Comparison of ENCODE assay signal across 18 cellular contexts in genomic region chr5:31008231-31008630, GRCh38.
DNase-seq lines count a peak whose midpoint lies in the region; FAIRE-seq and TF ChIP-seq lines count a peak whose summit lies in the region.
"Had no signal": no experiment of that assay in that cellular context is flagged by ENCODE, and none has a peak within 500 bp of the region (broad histone marks: within the 10 kb centered on the region; RNA-seq: fewer than 3 reads in every experiment).

No MANE protein-coding gene starts in this region.

- no peak overlapping the region for H3K9ac ChIP-seq in H1 (replicated peaks in 1 of 4; ENCODE audit: extremely low read depth in 1 of 4, low read depth in 3 of 4, low read length in 3 of 4)

- H4K20me1 ChIP-seq in H1 (replicated peaks in 1 of 2; ENCODE audit: control insufficient read depth in 1 of 2, insufficient read depth in 2 of 2, low read length in 2 of 2) = no peaks in the 10 kb centered on the region

- H3K79me1 ChIP-seq in H1 (ENCODE audit: low read depth, low read length) = no peaks in the 10 kb centered on the region

- H2BK5ac ChIP-seq in H1 (ENCODE audit: low read depth, low read length) = no peak overlapping the region

- no peak for TF ChIP-seq EP300 in H1 (IDR thresholded peaks at IDR 0.05; ENCODE audit: borderline replicate concordance in 1 of 2, low read depth in 2 of 2, low read length in 2 of 2)

- H3K4me1 ChIP-seq in H1 (replicated peaks in 1 of 4; ENCODE audit: control insufficient read depth in 3 of 4, insufficient read depth in 4 of 4, low read length in 3 of 4) = no peaks in the 10 kb centered on the region
- H3K4me1 ChIP-seq: HAP-1 had no signal

- H3K36me3 ChIP-seq in H1 (ENCODE audit: control insufficient read depth in 2 of 4, insufficient read depth in 4 of 4, low read length in 3 of 4) = no peaks in the 10 kb centered on the region
- H3K36me3 ChIP-seq: HAP-1 had no signal

- no peak overlapping the region for H4K5ac ChIP-seq in H1 (ENCODE audit: insufficient read length, low read depth, low read length)

- H2BK15ac ChIP-seq in H1 (ENCODE audit: low read length) = no peak overlapping the region

- peak overlapping the region; percentile 16; the same call in 1 of the 2 replicates for H2AFZ ChIP-seq in H1 (ENCODE audit: low read length)

- H3K14ac ChIP-seq in H1 (ENCODE audit: insufficient read length) = no peak overlapping the region

- H3K4ac ChIP-seq in H1 (replicated peaks; ENCODE audit: insufficient read length, low read depth, low read length) = no peak overlapping the region

- H3K27me3 ChIP-seq in H1 (replicated peaks in 1 of 4; ENCODE audit: control insufficient read depth in 3 of 4, extremely low read depth in 1 of 4, insufficient read depth in 3 of 4, low read length in 3 of 4) = no peaks in the 10 kb centered on the region

- DNase-seq in astrocyte of the spinal cord (ENCODE audit: low read depth, low spot score) (peak; percentile 52), H1 (ENCODE audit: low read depth in 1 of 2, low spot score in 2 of 2) (no peak), smooth muscle cell of the brain vasculature (ENCODE audit: low read depth, low spot score) (peak; percentile 28), iPS-NIHi7 (ENCODE audit: extremely low spot score) (no peak), KBM-7 (no peak)
- DNase-seq in activated T-cell treated with anti-CD3 and anti-CD28 coated beads, Interleukin-2, amount 50 U/mL, for 24 hours = no peak
- DNase-seq: C1 segment of cervical spinal cord; Calu3; CD4-positive, alpha-beta memory T cell; COR-L47; DMS53; DMS79 treated with DMSO at 0.1 percent for 48 hours; GF-D8 had no signal

- H3K23ac ChIP-seq in H1 (ENCODE audit: insufficient read length) = no peak overlapping the region

- no peak overlapping the region for H2BK20ac ChIP-seq in H1 (ENCODE audit: low read length)

- H3K79me2 ChIP-seq in H1 (ENCODE audit: control insufficient read depth in 1 of 2, insufficient read depth in 2 of 2, low read length in 2 of 2) = no peaks in the 10 kb centered on the region

- no peak overlapping the region for H4K91ac ChIP-seq in H1 (replicated peaks; ENCODE audit: insufficient read length, low read length)

- no peaks in the 10 kb centered on the region for H3K27me3 Mint-ChIP-seq in activated T-cell treated with anti-CD3 and anti-CD28 coated beads, Interleukin-2, amount 50 U/mL, for 24 hours
- H3K27me3 Mint-ChIP-seq: CD4-positive, alpha-beta memory T cell had no signal

- TF ChIP-seq POLR2A in H1 (IDR thresholded peaks at IDR 0.05; ENCODE audit: control extremely low read depth in 1 of 2, low read depth in 2 of 2, low read length in 2 of 2) = no peak

- no peak overlapping the region for H3K27ac Mint-ChIP-seq in activated T-cell treated with anti-CD3 and anti-CD28 coated beads, Interleukin-2, amount 50 U/mL, for 24 hours
- H3K27ac Mint-ChIP-seq: CD4-positive, alpha-beta memory T cell; GM23338 had no signal

- H3K27ac ChIP-seq in H1 (ENCODE audit: low read depth, low read length) = no peak overlapping the region

- no peaks in the 10 kb centered on the region for H3K23me2 ChIP-seq in H1 (ENCODE audit: low read depth, low read length)

- no peak overlapping the region for H3K4me3 Mint-ChIP-seq in activated T-cell treated with anti-CD3 and anti-CD28 coated beads, Interleukin-2, amount 50 U/mL, for 24 hours
- H3K4me3 Mint-ChIP-seq: CD4-positive, alpha-beta memory T cell; GM23338 had no signal

- TF ChIP-seq CTCF in astrocyte of the spinal cord (IDR thresholded peaks at IDR 0.05; ENCODE audit: low read depth, low read length) (no peak), H1 (IDR thresholded peaks at IDR 0.05; ENCODE audit: control extremely low read depth in 1 of 3, insufficient read depth in 1 of 3, low read depth in 1 of 3, low read length in 3 of 3) (no peak)

- TF ChIP-seq RAD21 in H1 (IDR thresholded peaks at IDR 0.05 in 1 of 2, conservative IDR thresholded peaks at IDR 0.05 in 1 of 2; ENCODE audit: low read depth in 2 of 2, low read length in 2 of 2) = no peak

- 96% methylated on average over 5 of the region's 5 CpGs; no CpG with 5 or more reads in 1 of the 2 experiments for WGBS in H1 (ENCODE audit: extremely low coverage in 1 of 2, insufficient coverage in 1 of 2, insufficient read length in 1 of 2, insufficient replicate concordance in 2 of 2, low coverage in 1 of 2, low lambda C conversion rate in 2 of 2, missing lambda C conversion rate in 1 of 2), 2 experiments

- H3K9me3 Mint-ChIP-seq in activated T-cell treated with anti-CD3 and anti-CD28 coated beads, Interleukin-2, amount 50 U/mL, for 24 hours = peaks cover 18% of the 10 kb centered on the region

- H2BK120ac ChIP-seq in H1 (replicated peaks; ENCODE audit: low read depth, low read length) = no peak overlapping the region

- no peak overlapping the region for H3K18ac ChIP-seq in H1 (ENCODE audit: extremely low read depth, low read length)

- H3K4me1 Mint-ChIP-seq in activated T-cell treated with anti-CD3 and anti-CD28 coated beads, Interleukin-2, amount 50 U/mL, for 24 hours (ENCODE audit: low read depth) = no peaks in the 10 kb centered on the region
- H3K4me1 Mint-ChIP-seq: CD4-positive, alpha-beta memory T cell; GM23338 had no signal

- no peak overlapping the region for H3K4me2 ChIP-seq in H1 (ENCODE audit: insufficient read depth in 1 of 2, low read depth in 2 of 2, low read length in 2 of 2)
- H3K4me2 ChIP-seq: GM23338 had no signal

- FAIRE-seq in H1 (lab: Jason Lieb, UNC) = no peak
- FAIRE-seq: GM12891, GM18507, H54 had no signal

- no peaks in the 10 kb centered on the region for H3K36me3 Mint-ChIP-seq in activated T-cell treated with anti-CD3 and anti-CD28 coated beads, Interleukin-2, amount 50 U/mL, for 24 hours (ENCODE audit: low read depth)
- H3K36me3 Mint-ChIP-seq: CD4-positive, alpha-beta memory T cell had no signal

- H2BK12ac ChIP-seq in H1 (ENCODE audit: low read depth, low read length) = no peak overlapping the region

- no peaks in the 10 kb centered on the region for H3K9me3 ChIP-seq in H1 (ENCODE audit: insufficient read depth in 2 of 2, low read depth in 1 of 2, low read length in 1 of 2)
- H3K9me3 ChIP-seq: HAP-1 had no signal

- POLR2A ChIA-PET in H1 (lab: Charles Lee; ENCODE audit: partially characterized antibody) = no interaction called here

- CTCF ChIA-PET in H1 (lab: Charles Lee; ENCODE audit: partially characterized antibody) = interaction anchor here (0.9 to 2.8 kb wide), 4 partner anchors 13 to 188 kb away, joined by 3 to 7 read pairs (median 5); no protein-coding TSS in a partner anchor

- in situ Hi-C loops in astrocyte of the spinal cord (cut with HindIII; ENCODE audit: low sequenced_read_pairs) (no loop called here), KBM-7 (cut with MboI; ENCODE audit: low pct_unique_long_range_greater_than_20kb, low sequenced_read_pairs) (no loop called here)

- H3K4me3 ChIP-seq in astrocyte of the spinal cord (ENCODE audit: low read depth, low read length) = no peak overlapping the region
- H3K4me3 ChIP-seq in H1 (ENCODE audit: extremely low read depth in 1 of 4, insufficient read depth in 2 of 4, low read depth in 3 of 4, low read length in 4 of 4) = no peak overlapping the region
- H3K4me3 ChIP-seq: GM23338, HAP-1 had no signal

- no peak overlapping the region for H4K8ac ChIP-seq in H1 (ENCODE audit: extremely low read depth, insufficient read depth, low read length)

- H2AK5ac ChIP-seq in H1 (ENCODE audit: low read depth, low read length) = no peak overlapping the region

- H3K56ac ChIP-seq in H1 (replicated peaks; ENCODE audit: insufficient read length, low read depth, low read length) = no peak overlapping the region

TF ChIP-seq in H1, 55 proteins besides CTCF, POLR2A, EP300 and RAD21:
- TF ChIP-seq SRF (IDR thresholded peaks at IDR 0.05; ENCODE audit: low read depth, low read length) = no peak
- TF ChIP-seq SAP30 (IDR thresholded peaks at IDR 0.05; ENCODE audit: insufficient read depth, insufficient replicate concordance, low read length) = no peak
- TF ChIP-seq RFX5 (IDR thresholded peaks at IDR 0.05; ENCODE audit: borderline replicate concordance, low read depth, low read length) = no peak
- TF ChIP-seq GABPA (IDR thresholded peaks at IDR 0.05; ENCODE audit: borderline replicate concordance, insufficient read depth, low read length) = no peak
- TF ChIP-seq JUN (IDR thresholded peaks at IDR 0.05; ENCODE audit: low read depth, low read length) = no peak
- TF ChIP-seq TAF1 (IDR thresholded peaks at IDR 0.05; ENCODE audit: low read depth, low read length) = no peak
- TF ChIP-seq CHD1 (IDR thresholded peaks at IDR 0.05; ENCODE audit: low read depth, low read length) = no peak
- no peak for TF ChIP-seq SIN3A (conservative IDR thresholded peaks at IDR 0.05 in 1 of 2, IDR thresholded peaks at IDR 0.05 in 1 of 2; ENCODE audit: low read depth in 1 of 2, low read length in 2 of 2)
- TF ChIP-seq FOSL1 (IDR thresholded peaks at IDR 0.05; ENCODE audit: insufficient read depth, low read depth, low read length) = no peak

Comparison
In these comparisons a context has a peak if more than half of its experiments do, and no peak if none do; other contexts are left out.
1. DNase-seq: peak in astrocyte of the spinal cord (single experiment) and smooth muscle cell of the brain vasculature (single experiment); none in H1 (0 of 2), activated T-cell treated with anti-CD3 and anti-CD28 coated beads, Interleukin-2, amount 50 U/mL, for 24 hours (single experiment), iPS-NIHi7 (single experiment) and KBM-7 (single experiment).